Comparison of ENCODE assay signal across 8 cellular contexts in the genomic region with DNA sequence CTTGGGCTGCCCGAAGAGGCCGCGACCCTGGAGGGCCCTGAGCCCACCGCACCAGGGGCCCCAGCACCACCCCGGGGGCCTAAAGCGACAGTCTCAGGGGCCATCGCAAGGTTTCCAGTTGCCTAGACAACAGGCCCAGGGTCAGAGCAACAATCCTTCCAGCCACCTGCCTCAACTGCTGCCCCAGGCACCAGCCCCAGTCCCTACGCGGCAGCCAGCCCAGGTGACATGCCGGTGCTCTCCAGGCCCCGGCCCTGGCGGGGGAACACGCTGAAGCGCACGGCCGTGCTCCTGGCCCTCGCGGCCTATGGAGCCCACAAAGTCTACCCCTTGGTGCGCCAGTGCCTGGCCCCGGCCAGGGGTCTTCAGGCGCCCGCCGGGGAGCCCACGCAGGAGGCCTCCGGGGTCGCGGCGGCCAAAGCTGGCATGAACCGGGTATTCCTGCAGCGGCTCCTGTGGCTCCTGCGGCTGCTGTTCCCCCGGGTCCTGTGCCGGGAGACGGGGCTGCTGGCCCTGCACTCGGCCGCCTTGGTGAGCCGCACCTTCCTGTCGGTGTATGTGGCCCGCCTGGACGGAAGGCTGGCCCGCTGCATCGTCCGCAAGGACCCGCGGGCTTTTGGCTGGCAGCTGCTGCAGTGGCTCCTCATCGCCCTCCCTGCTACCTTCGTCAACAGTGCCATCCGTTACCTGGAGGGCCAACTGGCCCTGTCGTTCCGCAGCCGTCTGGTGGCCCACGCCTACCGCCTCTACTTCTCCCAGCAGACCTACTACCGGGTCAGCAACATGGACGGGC. TPM values are rescaled to one million over a fixed set of nuclear protein-coding genes. Genes with fewer than 3 reads are reported as not detected.
DNase-seq lines count a peak whose midpoint lies in the region; ATAC-seq and TF ChIP-seq lines count a peak whose summit lies in the region.

No MANE protein-coding gene starts in this region.

- in situ Hi-C loops in GM23248 (cut with MboI) = no loop called here

- CTCF ChIA-PET in Caco-2 (lab: Charles Lee) = no interaction called here
- CTCF ChIA-PET in activated CD4-positive, alpha-beta memory T cell treated with anti-CD3 and anti-CD28 coated beads, Interleukin-2, amount 10 ng/mL, durations not matched to agents 7 days and 5 days (lab: Charles Lee) = no interaction called here

- no peak for ATAC-seq in GM21619 (IDR thresholded peaks at IDR 0.05; ENCODE audit: unreplicated experiment)

- peak overlapping the region; percentile 79 for H3K4me3 Mint-ChIP-seq in Caco-2 (ENCODE audit: unreplicated experiment)
- peak overlapping the region; percentile 69 for H3K4me3 Mint-ChIP-seq in activated CD4-positive, alpha-beta memory T cell treated with anti-CD3 and anti-CD28 coated beads, Interleukin-2, amount 10 ng/mL, durations not matched to agents 7 days and 5 days

- 78 to 90% methylated on average over 9 to 14 of the region's 55 CpGs for WGBS in GM23248 (ENCODE audit: low coverage in 1 of 2, low lambda C conversion rate in 2 of 2, missing lambda C conversion rate in 2 of 2), 2 experiments

- no peak overlapping the region for H2AFZ ChIP-seq in GM23248

- H3K9me2 ChIP-seq in GM23248 (ENCODE audit: insufficient read depth) = no peaks in the 10 kb centered on the region

- POLR2A ChIA-PET in Caco-2 (lab: Charles Lee) = no interaction called here
- POLR2A ChIA-PET in activated CD4-positive, alpha-beta memory T cell treated with anti-CD3 and anti-CD28 coated beads, Interleukin-2, amount 10 ng/mL, durations not matched to agents 7 days and 5 days (lab: Charles Lee) = no interaction called here

- BruUV-seq in Caco-2 (replicated peaks; lab: Mats Ljungman, UMichigan) = TSS peak; percentile 28

- no peak for DNase-seq in Caco-2
- DNase-seq in GM23248 = no peak
- DNase-seq in activated CD4-positive, alpha-beta memory T cell treated with anti-CD3 and anti-CD28 coated beads, Interleukin-2, amount 10 ng/mL, durations not matched to agents 7 days and 5 days = no peak
- peak; percentile 32 for DNase-seq in iPS-NIHi11 (ENCODE audit: low spot score)
- DNase-seq in SK-N-DZ (ENCODE audit: low spot score) = no peak
- DNase-seq in NCI-H2081 (lab: John Stamatoyannopoulos, UW) = no peak

- peak overlapping the region; percentile 95 for H3K9ac ChIP-seq in GM23248

- intact Hi-C loops in Caco-2 (cut with micrococcal nuclease; ENCODE audit: unreplicated experiment) = no loop called here

- H3K27me3 ChIP-seq in Caco-2 (replicated peaks; ENCODE audit: control insufficient read depth, insufficient read depth, low read length) = no peaks in the 10 kb centered on the region
- no peaks in the 10 kb centered on the region for H3K27me3 ChIP-seq in GM23248 (replicated peaks; ENCODE audit: insufficient read depth)

- peaks cover 27% of the 10 kb centered on the region for H3K36me3 Mint-ChIP-seq in Caco-2 (ENCODE audit: insufficient read depth, unreplicated experiment)
- peaks cover 25% of the 10 kb centered on the region for H3K36me3 Mint-ChIP-seq in activated CD4-positive, alpha-beta memory T cell treated with anti-CD3 and anti-CD28 coated beads, Interleukin-2, amount 10 ng/mL, durations not matched to agents 7 days and 5 days (ENCODE audit: low read depth)

- H4K20me1 ChIP-seq in GM23248 (ENCODE audit: insufficient read depth) = no peaks in the 10 kb centered on the region

- H3K27ac Mint-ChIP-seq in Caco-2 (ENCODE audit: unreplicated experiment) = no peak overlapping the region
- H3K27ac Mint-ChIP-seq in activated CD4-positive, alpha-beta memory T cell treated with anti-CD3 and anti-CD28 coated beads, Interleukin-2, amount 10 ng/mL, durations not matched to agents 7 days and 5 days = no peak overlapping the region

- H3K79me2 ChIP-seq in GM23248 (ENCODE audit: insufficient read depth) = peaks cover 44% of the 10 kb centered on the region

- H3K4me1 Mint-ChIP-seq in Caco-2 (ENCODE audit: low read depth, unreplicated experiment) = no peaks in the 10 kb centered on the region
- peaks cover 32% of the 10 kb centered on the region for H3K4me1 Mint-ChIP-seq in activated CD4-positive, alpha-beta memory T cell treated with anti-CD3 and anti-CD28 coated beads, Interleukin-2, amount 10 ng/mL, durations not matched to agents 7 days and 5 days

- no peaks in the 10 kb centered on the region for H3K9me3 Mint-ChIP-seq in Caco-2 (ENCODE audit: unreplicated experiment)
- H3K9me3 Mint-ChIP-seq in activated CD4-positive, alpha-beta memory T cell treated with anti-CD3 and anti-CD28 coated beads, Interleukin-2, amount 10 ng/mL, durations not matched to agents 7 days and 5 days = no peaks in the 10 kb centered on the region

- H3K4me1 ChIP-seq in Caco-2 (peaks cover 14% of the 10 kb centered on the region), GM23248 (ENCODE audit: insufficient read depth) (peaks cover 18% of the 10 kb centered on the region; the same call in 1 of the 2 replicates)

- H3F3A ChIP-seq in GM23248 (ENCODE audit: insufficient read depth) = peaks cover 5% of the 10 kb centered on the region; the same call in 1 of the 2 replicates

- H3K4me3 ChIP-seq in Caco-2 (ENCODE audit: low read depth, low read length) = peak overlapping the region; percentile 49
- peak overlapping the region; percentile 64 for H3K4me3 ChIP-seq in GM23248

- H3K27ac ChIP-seq in GM23248 (peak overlapping the region; percentile 72), temporal lobe (ENCODE audit: low read depth, low read length) (peak overlapping the region; percentile 74)

- H3K4me2 ChIP-seq in GM23248 (ENCODE audit: unreplicated experiment) = peak overlapping the region; percentile 42

- TF ChIP-seq CTCF in Caco-2 (IDR thresholded peaks at IDR 0.05; ENCODE audit: insufficient read depth in 1 of 2, low read depth in 1 of 2, low read length in 1 of 2, severe bottlenecking in 1 of 2, unreplicated experiment in 1 of 2) = no peak

- no peaks in the 10 kb centered on the region for H3K27me3 Mint-ChIP-seq in Caco-2 (ENCODE audit: insufficient read depth, unreplicated experiment)
- H3K27me3 Mint-ChIP-seq in activated CD4-positive, alpha-beta memory T cell treated with anti-CD3 and anti-CD28 coated beads, Interleukin-2, amount 10 ng/mL, durations not matched to agents 7 days and 5 days = no peaks in the 10 kb centered on the region

- H3K9me3 ChIP-seq in Caco-2 (no peaks in the 10 kb centered on the region), GM23248 (ENCODE audit: low read depth) (no peaks in the 10 kb centered on the region)

- no peaks in the 10 kb centered on the region for H3K36me3 ChIP-seq in Caco-2 (ENCODE audit: control insufficient read depth, insufficient read depth, low read length)
- H3K36me3 ChIP-seq in GM23248 (ENCODE audit: low read depth) = no peaks in the 10 kb centered on the region; the same call in 1 of the 2 replicates

RNA-seq across cellular contexts. Expression of a gene that starts 0.6 kb away (rescaled TPM):
- total RNA-seq in Caco-2 (2022) = 4.3 and 4.5 TPM in 2 replicates
- 24.4 and 24.9 TPM in 2 replicates for total RNA-seq in GM23248 (2014; rRNA removed; shearing (Covaris generic))
- 9.5 and 9.8 TPM in 2 replicates for polyA plus RNA-seq in GM23248 (2016; fragmentation: Nextera tagmentation; extraction: Ambion mirVana)
- 10 to 100 TPM; 16.5 to 17.6 TPM for total RNA-seq in activated CD4-positive, alpha-beta memory T cell treated with anti-CD3 and anti-CD28 coated beads, Interleukin-2, amount 10 ng/mL, durations not matched to agents 7 days and 5 days
- total RNA-seq in temporal lobe = 3.4 TPM
- 7.7 and 10.2 TPM in 2 replicates for polyA plus RNA-seq in SK-N-DZ (2014; cell fraction: cytosol; rRNA removed)
- polyA plus RNA-seq in SK-N-DZ (2014; cell fraction: nucleus; rRNA removed) = 12.3 and 13.9 TPM in 2 replicates

RNA-seq across cellular contexts. Expression of a gene that starts 1.0 kb away (rescaled TPM):
- total RNA-seq in Caco-2 (2022) = 232 and 234 TPM in 2 replicates
- total RNA-seq in GM23248 (2014; rRNA removed; shearing (Covaris generic)) = 180 and 187 TPM in 2 replicates
- 317 and 326 TPM in 2 replicates for polyA plus RNA-seq in GM23248 (2016; fragmentation: Nextera tagmentation; extraction: Ambion mirVana)
- total RNA-seq in activated CD4-positive, alpha-beta memory T cell treated with anti-CD3 and anti-CD28 coated beads, Interleukin-2, amount 10 ng/mL, durations not matched to agents 7 days and 5 days = 100 to 1,000 TPM; 162 TPM
- 44.3 TPM for total RNA-seq in temporal lobe
- polyA plus RNA-seq in SK-N-DZ (2014; cell fraction: cytosol; rRNA removed) = 136 and 164 TPM in 2 replicates
- polyA plus RNA-seq in SK-N-DZ (2014; cell fraction: nucleus; rRNA removed) = 43.7 and 77.0 TPM in 2 replicates

RNA-seq across cellular contexts. Expression of a gene that starts 37.5 kb away (rescaled TPM):
- total RNA-seq in Caco-2 (2022) (8.8 and 11.2 TPM in 2 replicates), temporal lobe (13.8 TPM)
- 11.7 and 12.5 TPM in 2 replicates for total RNA-seq in GM23248 (2014; rRNA removed; shearing (Covaris generic))
- polyA plus RNA-seq in GM23248 (2016; fragmentation: Nextera tagmentation; extraction: Ambion mirVana) = 1.8 and 1.9 TPM in 2 replicates
- 1 to 10 TPM; 2.9 to 3.0 TPM for total RNA-seq in activated CD4-positive, alpha-beta memory T cell treated with anti-CD3 and anti-CD28 coated beads, Interleukin-2, amount 10 ng/mL, durations not matched to agents 7 days and 5 days
- 18.4 and 31.5 TPM in 2 replicates for polyA plus RNA-seq in SK-N-DZ (2014; cell fraction: cytosol; rRNA removed)
- 71.2 and 118 TPM in 2 replicates for polyA plus RNA-seq in SK-N-DZ (2014; cell fraction: nucleus; rRNA removed)

RNA-seq across cellular contexts. Expression of a gene that starts 38.8 kb away (rescaled TPM):
- 0.16 TPM in 1 of 2 replicates, not detected in the other for total RNA-seq in Caco-2 (2022)
- total RNA-seq in GM23248 (2014; rRNA removed; shearing (Covaris generic)) = 12.5 and 13.5 TPM in 2 replicates
- polyA plus RNA-seq in GM23248 (2016; fragmentation: Nextera tagmentation; extraction: Ambion mirVana) = 7.1 and 8.8 TPM in 2 replicates
- total RNA-seq in activated CD4-positive, alpha-beta memory T cell treated with anti-CD3 and anti-CD28 coated beads, Interleukin-2, amount 10 ng/mL, durations not matched to agents 7 days and 5 days = under 1 TPM; 0.18 to 0.58 TPM
- total RNA-seq in temporal lobe = 2.2 TPM
- polyA plus RNA-seq in SK-N-DZ (2014; cell fraction: cytosol; rRNA removed) = 0.53 and 1.4 TPM in 2 replicates
- polyA plus RNA-seq in SK-N-DZ (2014; cell fraction: nucleus; rRNA removed) = 6.2 and 8.0 TPM in 2 replicates

RNA-seq across cellular contexts. Expression of a gene that starts 51.6 kb away (rescaled TPM):
- not detected in 2 replicates for total RNA-seq in Caco-2 (2022)
- total RNA-seq in GM23248 (2014; rRNA removed; shearing (Covaris generic)) = not detected in 2 replicates
- polyA plus RNA-seq in GM23248 (2016; fragmentation: Nextera tagmentation; extraction: Ambion mirVana) = not detected in 2 replicates
- total RNA-seq in activated CD4-positive, alpha-beta memory T cell treated with anti-CD3 and anti-CD28 coated beads, Interleukin-2, amount 10 ng/mL, durations not matched to agents 7 days and 5 days = under 1 TPM; 0.60 to 0.96 TPM
- 27.3 TPM for total RNA-seq in temporal lobe
- 3.5 and 6.9 TPM in 2 replicates for polyA plus RNA-seq in SK-N-DZ (2014; cell fraction: cytosol; rRNA removed)
- polyA plus RNA-seq in SK-N-DZ (2014; cell fraction: nucleus; rRNA removed) = 33.5 and 43.9 TPM in 2 replicates
